16 cellular contexts compared by ENCODE assay signal in the genomic region with DNA sequence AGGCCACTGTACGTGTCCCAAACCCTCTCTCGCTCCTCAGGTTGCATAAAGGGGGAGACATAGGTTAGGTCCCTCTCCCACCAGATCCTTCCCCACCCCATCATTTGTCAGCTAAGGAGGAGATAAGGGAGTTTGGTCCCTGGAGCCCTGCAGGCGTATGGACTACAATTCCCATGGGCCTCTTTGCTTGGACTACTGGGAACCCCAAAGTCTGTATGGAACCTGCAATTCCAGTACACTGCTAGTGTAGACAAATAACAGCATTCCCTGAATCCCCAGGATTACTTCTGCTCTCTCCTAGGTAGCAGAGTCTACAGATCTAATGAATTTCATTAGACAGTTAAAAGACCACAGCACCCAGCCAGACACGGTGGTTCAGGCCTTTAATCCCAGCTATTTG. TPM values are rescaled to one million over a fixed set of nuclear protein-coding genes. Genes with fewer than 3 reads are reported as not detected.
DNase-seq lines count a peak whose midpoint lies in the region; ATAC-seq, FAIRE-seq and TF ChIP-seq lines count a peak whose summit lies in the region.
"Had no signal": no experiment of that assay in that cellular context is flagged by ENCODE, and none has a peak within 500 bp of the region (broad histone marks: within the 10 kb centered on the region; RNA-seq: fewer than 3 reads in every experiment).

No MANE protein-coding gene starts in this region.

- H3K79me2 ChIP-seq in HepG2 (ENCODE audit: insufficient read depth, low read length) = no peaks in the 10 kb centered on the region

- FAIRE-seq in HepG2 (lab: Jason Lieb, UNC) = no peak

- CTCF ChIA-PET in HepG2 (lab: Yijun Ruan, JAX; ENCODE audit: low intra/inter-chr PET ratio, low total read pairs) = no interaction called here
- CTCF ChIA-PET in Panc1 (lab: Charles Lee) = interaction anchor here (0.5 to 1.0 kb wide), 2 partner anchors 10 to 12 kb away, joined by 3 to 4 read pairs; no protein-coding TSS in a partner anchor

- intact Hi-C loops in HepG2 (cut with micrococcal nuclease; ENCODE audit: unreplicated experiment) = no loop called here
- intact Hi-C loops in right lobe of liver (cut with DNase I) = no loop called here
- intact Hi-C loops in Panc1 (cut with micrococcal nuclease; ENCODE audit: unreplicated experiment) = no loop called here

- no peak for TF ChIP-seq CTCF in HepG2 (CRISPR knock-in tag; IDR thresholded peaks at IDR 0.05)
- no peak for TF ChIP-seq CTCF in right lobe of liver (IDR thresholded peaks at IDR 0.05)
- TF ChIP-seq CTCF in Panc1 (IDR thresholded peaks at IDR 0.05) = no peak

- no peak for TF ChIP-seq EP300 in HepG2 (IDR thresholded peaks at IDR 0.05; ENCODE audit: low read depth in 2 of 2, low read length in 2 of 2)
- TF ChIP-seq EP300 in HepG2 (CRISPR knock-in tag; IDR thresholded peaks at IDR 0.05; ENCODE audit: borderline replicate concordance) = no peak

- TF ChIP-seq POLR2A in HepG2 (IDR thresholded peaks at IDR 0.05; ENCODE audit: insufficient read depth in 1 of 2, low read depth in 2 of 2, low read length in 2 of 2) (no peak), right lobe of liver (IDR thresholded peaks at IDR 0.05) (no peak)

- H4K20me1 ChIP-seq in HepG2 (ENCODE audit: insufficient read depth, low read length) = no peaks in the 10 kb centered on the region

- H3K36me3 ChIP-seq in HepG2 (replicated peaks in 1 of 2; ENCODE audit: control insufficient read depth in 1 of 2, insufficient read depth in 2 of 2, low read length in 2 of 2) = no peaks in the 10 kb centered on the region
- no peaks in the 10 kb centered on the region for H3K36me3 ChIP-seq in right lobe of liver
- no peaks in the 10 kb centered on the region for H3K36me3 ChIP-seq in Panc1 (ENCODE audit: control insufficient read depth, insufficient read depth, low read length)
- H3K36me3 ChIP-seq: BE2C had no signal

- POLR2A ChIA-PET in HepG2 (lab: Yijun Ruan, JAX) = no interaction called here
- POLR2A ChIA-PET in Panc1 (lab: Charles Lee) = no interaction called here

- no peak overlapping the region for H3K9ac ChIP-seq in HepG2 (ENCODE audit: insufficient read depth, low read depth, low read length)

- DNase-seq in HepG2 (ENCODE audit: low spot score) = no peak
- DNase-seq in right lobe of liver = no peak
- no peak for DNase-seq in Panc1 (ENCODE audit: low read depth, low spot score)
- DNase-seq in AG08395 (ENCODE audit: low spot score) = no peak
- DNase-seq in DMS 273 (lab: John Stamatoyannopoulos, UW; ENCODE audit: unreplicated experiment) = no peak
- DNase-seq: BE2C; CD8-positive, alpha-beta T cell; COR-L47; DMS53; GF-D8; H9; Karpas-422 had no signal

- BruUV-seq in HepG2 (replicated peaks; lab: Mats Ljungman, UMichigan) = no TSS peak
- no TSS peak for BruUV-seq in Panc1 (replicated peaks; lab: Mats Ljungman, UMichigan)

- no peak for TF ChIP-seq RAD21 in HepG2 (CRISPR knock-in tag; IDR thresholded peaks at IDR 0.05)

- no peaks in the 10 kb centered on the region for H3K9me3 ChIP-seq in HepG2 (ENCODE audit: low read length)
- H3K9me3 ChIP-seq in right lobe of liver = no peaks in the 10 kb centered on the region
- no peaks in the 10 kb centered on the region for H3K9me3 ChIP-seq in Panc1 (ENCODE audit: control insufficient read depth, insufficient read depth, low read depth, low read length)
- H3K9me3 ChIP-seq: BE2C had no signal

- ATAC-seq in HepG2 (no peak), right lobe of liver (no peak), Panc1 (0 out of 2 replicates have a peak, but pooled peaks have one; percentile 56), HG02571 (IDR thresholded peaks at IDR 0.05; ENCODE audit: unreplicated experiment) (no peak)
- ATAC-seq: CD8-positive, alpha-beta T cell had no signal

- H3K4me3 ChIP-seq in HepG2 (replicated peaks in 1 of 3; ENCODE audit: insufficient read depth in 1 of 3, low read depth in 2 of 3, low read length in 3 of 3) = no peak overlapping the region
- H3K4me3 ChIP-seq in right lobe of liver = no peak overlapping the region
- no peak overlapping the region for H3K4me3 ChIP-seq in Panc1 (ENCODE audit: low read depth in 2 of 2, low read length in 2 of 2)

- in situ Hi-C loops in HepG2 (cut with HindIII; ENCODE audit: extremely low pct_ligation_motif_present, low pct_unique_long_range_greater_than_20kb) (no loop called here), Panc1 (cut with HindIII; ENCODE audit: low pct_unique_long_range_greater_than_20kb, low sequenced_read_pairs) (no loop called here)

- H3K4me1 ChIP-seq in HepG2 (ENCODE audit: insufficient read depth, low read length) = no peaks in the 10 kb centered on the region; the same call in 1 of the 2 replicates
- no peaks in the 10 kb centered on the region for H3K4me1 ChIP-seq in right lobe of liver
- H3K4me1 ChIP-seq in Panc1 (ENCODE audit: control insufficient read depth, insufficient read depth, low read length) = no peaks in the 10 kb centered on the region
- H3K4me1 ChIP-seq: BE2C had no signal

- no peak overlapping the region for H3K4me2 ChIP-seq in HepG2 (ENCODE audit: low read depth, low read length)

- WGBS in HepG2 (ENCODE audit: low lambda C conversion rate) = 100% methylated on average over 4 of the region's 4 CpGs
- WGBS in right lobe of liver (ENCODE audit: insufficient coverage, low coverage, low lambda C conversion rate, missing lambda C conversion rate) = no CpG with 5 or more reads among the region's 4 CpGs

- no peak overlapping the region for H3K27ac ChIP-seq in HepG2 (ENCODE audit: extremely low read length, insufficient read depth, low read length)
- H3K27ac ChIP-seq in right lobe of liver = no peak overlapping the region
- no peak overlapping the region for H3K27ac ChIP-seq in Panc1 (ENCODE audit: low read length)

- H3K27me3 ChIP-seq in HepG2 (ENCODE audit: control insufficient read depth in 1 of 2, insufficient read depth in 2 of 2, low read length in 2 of 2) = no peaks in the 10 kb centered on the region; a peak in 1 of 5 replicates
- H3K27me3 ChIP-seq in right lobe of liver = no peaks in the 10 kb centered on the region
- no peaks in the 10 kb centered on the region for H3K27me3 ChIP-seq in Panc1 (ENCODE audit: control insufficient read depth, insufficient read depth, low read length)
- H3K27me3 ChIP-seq: BE2C had no signal

- H2AFZ ChIP-seq in HepG2 (ENCODE audit: low read length) = no peak overlapping the region

RNA-seq across cellular contexts. Expression of a gene that starts 16.0 kb away (rescaled TPM):
- 0.53 and 0.58 TPM in 2 replicates for total RNA-seq in HepG2 (2016; rRNA removed; fragmentation: Illumina TruSeq; extraction: Trizol)
- 0.44 TPM in 1 of 2 replicates, not detected in the other for total RNA-seq in HepG2 (2016; cell fraction: cytosol; rRNA removed; fragmentation: Illumina TruSeq; extraction: Trizol; ENCODE audit: low read depth)
- 0.64 and 0.97 TPM in 2 replicates for total RNA-seq in HepG2 (2016; cell fraction: insoluble cytoplasmic fraction; rRNA removed; fragmentation: Illumina TruSeq; extraction: Trizol)
- total RNA-seq in HepG2 (2016; cell fraction: membrane; rRNA removed; fragmentation: Illumina TruSeq; extraction: Trizol) = 0.34 and 0.49 TPM in 2 replicates
- total RNA-seq in HepG2 (2016; cell fraction: nucleus; rRNA removed; fragmentation: Illumina TruSeq; extraction: Trizol) = not detected in 2 replicates
- 1.2 and 1.8 TPM in 2 replicates for polyA plus RNA-seq in HepG2 (2011; rRNA removed)
- 1.4 and 1.5 TPM in 2 replicates for polyA plus RNA-seq in HepG2 (2011; cell fraction: cytosol; rRNA removed)
- polyA plus RNA-seq in HepG2 (2011; cell fraction: nucleus; rRNA removed) = 3.6 and 4.3 TPM in 2 replicates
- polyA plus RNA-seq in HepG2 (2012) = 0.72 and 0.89 TPM in 2 replicates
- polyA plus RNA-seq in HepG2 (2016; cell fraction: cytosol; fragmentation: Illumina TruSeq; extraction: Trizol; ENCODE audit: low read depth) = 0.35 and 0.58 TPM in 2 replicates
- 1.1 TPM in 2 replicates for polyA plus RNA-seq in HepG2 (2016; cell fraction: insoluble cytoplasmic fraction; fragmentation: Illumina TruSeq; extraction: Trizol; ENCODE audit: low read depth)
- polyA plus RNA-seq in HepG2 (2016; cell fraction: membrane; fragmentation: Illumina TruSeq; extraction: Trizol; ENCODE audit: low read depth) = 0.64 and 0.69 TPM in 2 replicates
- polyA plus RNA-seq in HepG2 (2016; cell fraction: nucleus; fragmentation: Illumina TruSeq; extraction: Trizol; ENCODE audit: insufficient read depth, low read depth) = 0.97 and 0.98 TPM in 2 replicates
- polyA minus RNA-seq in HepG2 (2011; rRNA and poly(A)+ RNA removed; ENCODE audit: low replicate concordance) = 0.33 and 0.62 TPM in 2 replicates
- not detected in 2 replicates for polyA minus RNA-seq in HepG2 (2011; cell fraction: cytosol; rRNA and poly(A)+ RNA removed)
- 0.77 and 2.0 TPM in 2 replicates for polyA minus RNA-seq in HepG2 (2011; cell fraction: nucleus; rRNA and poly(A)+ RNA removed)
- 10 to 100 TPM in 4 of 6 experiments, 1 to 10 TPM in 2; 3.5 to 78.0 (median 15.7) TPM for total RNA-seq in right lobe of liver
- 20.8 TPM for total RNA-seq in Panc1 (2021; ENCODE audit: unreplicated experiment)
- polyA plus RNA-seq in Panc1 (2012; ENCODE audit: insufficient read length) = 44.5 TPM
- total RNA-seq: HT1080 had no signal
- polyA plus RNA-seq: CD14-positive monocyte had no signal

RNA-seq across cellular contexts. Expression of a gene that starts 16.1 kb away (rescaled TPM):
- total RNA-seq in HepG2 (2016; rRNA removed; fragmentation: Illumina TruSeq; extraction: Trizol) (4.3 and 6.0 TPM in 2 replicates), right lobe of liver (10 to 100 TPM in 4 of 6 experiments, 1 to 10 TPM in 2; 5.7 to 25.6 (median 12.0) TPM), Panc1 (2021; ENCODE audit: unreplicated experiment) (4.2 TPM)
- 3.7 and 5.1 TPM in 2 replicates for total RNA-seq in HepG2 (2016; cell fraction: cytosol; rRNA removed; fragmentation: Illumina TruSeq; extraction: Trizol; ENCODE audit: low read depth)
- 3.0 and 5.6 TPM in 2 replicates for total RNA-seq in HepG2 (2016; cell fraction: insoluble cytoplasmic fraction; rRNA removed; fragmentation: Illumina TruSeq; extraction: Trizol)
- total RNA-seq in HepG2 (2016; cell fraction: membrane; rRNA removed; fragmentation: Illumina TruSeq; extraction: Trizol) = 4.6 and 5.1 TPM in 2 replicates
- 5.1 and 5.4 TPM in 2 replicates for total RNA-seq in HepG2 (2016; cell fraction: nucleus; rRNA removed; fragmentation: Illumina TruSeq; extraction: Trizol)
- polyA plus RNA-seq in HepG2 (2011; rRNA removed) = 4.8 and 6.0 TPM in 2 replicates
- polyA plus RNA-seq in HepG2 (2011; cell fraction: cytosol; rRNA removed) = 2.3 and 4.7 TPM in 2 replicates
- 16.9 and 18.5 TPM in 2 replicates for polyA plus RNA-seq in HepG2 (2011; cell fraction: nucleus; rRNA removed)
- 3.4 TPM in 2 replicates for polyA plus RNA-seq in HepG2 (2012)
- 1.3 and 2.3 TPM in 2 replicates for polyA plus RNA-seq in HepG2 (2016; cell fraction: cytosol; fragmentation: Illumina TruSeq; extraction: Trizol; ENCODE audit: low read depth)
- polyA plus RNA-seq in HepG2 (2016; cell fraction: insoluble cytoplasmic fraction; fragmentation: Illumina TruSeq; extraction: Trizol; ENCODE audit: low read depth) = 5.4 and 7.3 TPM in 2 replicates
- polyA plus RNA-seq in HepG2 (2016; cell fraction: membrane; fragmentation: Illumina TruSeq; extraction: Trizol; ENCODE audit: low read depth) = 3.8 and 5.1 TPM in 2 replicates
- polyA plus RNA-seq in HepG2 (2016; cell fraction: nucleus; fragmentation: Illumina TruSeq; extraction: Trizol; ENCODE audit: insufficient read depth, low read depth) = 11.7 and 12.4 TPM in 2 replicates
- 0.70 and 1.2 TPM in 2 replicates for polyA minus RNA-seq in HepG2 (2011; rRNA and poly(A)+ RNA removed; ENCODE audit: low replicate concordance)
- 3.6 TPM in 2 replicates for polyA minus RNA-seq in HepG2 (2011; cell fraction: cytosol; rRNA and poly(A)+ RNA removed)
- 1.7 and 3.1 TPM in 2 replicates for polyA minus RNA-seq in HepG2 (2011; cell fraction: nucleus; rRNA and poly(A)+ RNA removed)
- polyA plus RNA-seq in Panc1 (2012; ENCODE audit: insufficient read length) = 4.4 TPM

RNA-seq across cellular contexts. Expression of a gene that starts 19.9 kb away (rescaled TPM):
- total RNA-seq in HepG2 (2016; rRNA removed; fragmentation: Illumina TruSeq; extraction: Trizol) (7.8 and 18.5 TPM in 2 replicates), right lobe of liver (10 to 100 TPM in 4 of 6 experiments, 1 to 10 TPM in 2; 4.5 to 25.6 (median 12.2) TPM), Panc1 (2021; ENCODE audit: unreplicated experiment) (27.1 TPM)
- 7.7 and 7.9 TPM in 2 replicates for total RNA-seq in HepG2 (2016; cell fraction: cytosol; rRNA removed; fragmentation: Illumina TruSeq; extraction: Trizol; ENCODE audit: low read depth)
- 6.4 and 19.6 TPM in 2 replicates for total RNA-seq in HepG2 (2016; cell fraction: insoluble cytoplasmic fraction; rRNA removed; fragmentation: Illumina TruSeq; extraction: Trizol)
- 5.7 and 6.5 TPM in 2 replicates for total RNA-seq in HepG2 (2016; cell fraction: membrane; rRNA removed; fragmentation: Illumina TruSeq; extraction: Trizol)
- total RNA-seq in HepG2 (2016; cell fraction: nucleus; rRNA removed; fragmentation: Illumina TruSeq; extraction: Trizol) = 25.9 and 29.7 TPM in 2 replicates
- 15.2 and 15.6 TPM in 2 replicates for polyA plus RNA-seq in HepG2 (2011; rRNA removed)
- polyA plus RNA-seq in HepG2 (2011; cell fraction: cytosol; rRNA removed) = 10.5 and 12.8 TPM in 2 replicates
- 28.4 and 34.0 TPM in 2 replicates for polyA plus RNA-seq in HepG2 (2011; cell fraction: nucleus; rRNA removed)
- 12.6 and 18.1 TPM in 2 replicates for polyA plus RNA-seq in HepG2 (2012)
- 2.1 and 2.4 TPM in 2 replicates for polyA plus RNA-seq in HepG2 (2016; cell fraction: cytosol; fragmentation: Illumina TruSeq; extraction: Trizol; ENCODE audit: low read depth)
- 8.2 and 10.1 TPM in 2 replicates for polyA plus RNA-seq in HepG2 (2016; cell fraction: insoluble cytoplasmic fraction; fragmentation: Illumina TruSeq; extraction: Trizol; ENCODE audit: low read depth)
- polyA plus RNA-seq in HepG2 (2016; cell fraction: membrane; fragmentation: Illumina TruSeq; extraction: Trizol; ENCODE audit: low read depth) = 3.9 and 4.1 TPM in 2 replicates
- 36.9 and 39.2 TPM in 2 replicates for polyA plus RNA-seq in HepG2 (2016; cell fraction: nucleus; fragmentation: Illumina TruSeq; extraction: Trizol; ENCODE audit: insufficient read depth, low read depth)
- polyA minus RNA-seq in HepG2 (2011; rRNA and poly(A)+ RNA removed; ENCODE audit: low replicate concordance) = 12.5 and 17.7 TPM in 2 replicates
- 9.8 and 12.8 TPM in 2 replicates for polyA minus RNA-seq in HepG2 (2011; cell fraction: cytosol; rRNA and poly(A)+ RNA removed)
- polyA minus RNA-seq in HepG2 (2011; cell fraction: nucleus; rRNA and poly(A)+ RNA removed) = 34.6 and 36.1 TPM in 2 replicates
- 21.8 TPM for polyA plus RNA-seq in Panc1 (2012; ENCODE audit: insufficient read length)

RNA-seq across cellular contexts. Expression of a gene that starts 41.5 kb away (rescaled TPM):
- total RNA-seq in HepG2 (2016; rRNA removed; fragmentation: Illumina TruSeq; extraction: Trizol) = 2.3 and 2.5 TPM in 2 replicates
- total RNA-seq in HepG2 (2016; cell fraction: cytosol; rRNA removed; fragmentation: Illumina TruSeq; extraction: Trizol; ENCODE audit: low read depth) = 3.4 and 4.0 TPM in 2 replicates
- 1.8 and 2.8 TPM in 2 replicates for total RNA-seq in HepG2 (2016; cell fraction: insoluble cytoplasmic fraction; rRNA removed; fragmentation: Illumina TruSeq; extraction: Trizol)
- total RNA-seq in HepG2 (2016; cell fraction: membrane; rRNA removed; fragmentation: Illumina TruSeq; extraction: Trizol) = 4.9 and 6.9 TPM in 2 replicates
- total RNA-seq in HepG2 (2016; cell fraction: nucleus; rRNA removed; fragmentation: Illumina TruSeq; extraction: Trizol) = 2.2 and 2.5 TPM in 2 replicates
- 3.6 TPM in 2 replicates for polyA plus RNA-seq in HepG2 (2011; rRNA removed)
- 2.4 and 3.8 TPM in 2 replicates for polyA plus RNA-seq in HepG2 (2011; cell fraction: cytosol; rRNA removed)
- 4.8 and 5.7 TPM in 2 replicates for polyA plus RNA-seq in HepG2 (2011; cell fraction: nucleus; rRNA removed)
- polyA plus RNA-seq in HepG2 (2012) = 4.0 and 5.0 TPM in 2 replicates
- polyA plus RNA-seq in HepG2 (2016; cell fraction: cytosol; fragmentation: Illumina TruSeq; extraction: Trizol; ENCODE audit: low read depth) = 4.8 and 6.1 TPM in 2 replicates
- 2.6 and 3.5 TPM in 2 replicates for polyA plus RNA-seq in HepG2 (2016; cell fraction: insoluble cytoplasmic fraction; fragmentation: Illumina TruSeq; extraction: Trizol; ENCODE audit: low read depth)
- polyA plus RNA-seq in HepG2 (2016; cell fraction: membrane; fragmentation: Illumina TruSeq; extraction: Trizol; ENCODE audit: low read depth) = 6.4 and 7.9 TPM in 2 replicates
- polyA plus RNA-seq in HepG2 (2016; cell fraction: nucleus; fragmentation: Illumina TruSeq; extraction: Trizol; ENCODE audit: insufficient read depth, low read depth) = 2.4 and 5.2 TPM in 2 replicates
- 4.1 and 65.2 TPM in 2 replicates for polyA minus RNA-seq in HepG2 (2011; rRNA and poly(A)+ RNA removed; ENCODE audit: low replicate concordance)
- polyA minus RNA-seq in HepG2 (2011; cell fraction: cytosol; rRNA and poly(A)+ RNA removed) = 1.6 and 1.9 TPM in 2 replicates
- 1.6 and 2.3 TPM in 2 replicates for polyA minus RNA-seq in HepG2 (2011; cell fraction: nucleus; rRNA and poly(A)+ RNA removed)
- 10 to 100 TPM in 4 of 6 experiments, 1 to 10 TPM in 2; 8.9 to 48.3 (median 12.5) TPM for total RNA-seq in right lobe of liver
- total RNA-seq in Panc1 (2021; ENCODE audit: unreplicated experiment) = 34.6 TPM
- polyA plus RNA-seq in Panc1 (2012; ENCODE audit: insufficient read length) = 49.2 TPM

RNA-seq across cellular contexts. Expression of a gene that starts 46.3 kb away (rescaled TPM):
- not detected in 2 replicates for total RNA-seq in HepG2 (2016; rRNA removed; fragmentation: Illumina TruSeq; extraction: Trizol)
- not detected in 2 replicates for total RNA-seq in HepG2 (2016; cell fraction: cytosol; rRNA removed; fragmentation: Illumina TruSeq; extraction: Trizol; ENCODE audit: low read depth)
- total RNA-seq in HepG2 (2016; cell fraction: insoluble cytoplasmic fraction; rRNA removed; fragmentation: Illumina TruSeq; extraction: Trizol) = not detected in 2 replicates
- 0.12 TPM in 1 of 2 replicates, not detected in the other for total RNA-seq in HepG2 (2016; cell fraction: membrane; rRNA removed; fragmentation: Illumina TruSeq; extraction: Trizol)
- not detected in 2 replicates for total RNA-seq in HepG2 (2016; cell fraction: nucleus; rRNA removed; fragmentation: Illumina TruSeq; extraction: Trizol)
- 0.04 and 0.08 TPM in 2 replicates for polyA plus RNA-seq in HepG2 (2011; rRNA removed)
- 0.04 and 0.11 TPM in 2 replicates for polyA plus RNA-seq in HepG2 (2011; cell fraction: cytosol; rRNA removed)
- polyA plus RNA-seq in HepG2 (2011; cell fraction: nucleus; rRNA removed) = 0.23 and 0.24 TPM in 2 replicates
- 0.19 TPM in 1 of 2 replicates, not detected in the other for polyA plus RNA-seq in HepG2 (2012)
- not detected in 2 replicates for polyA plus RNA-seq in HepG2 (2016; cell fraction: cytosol; fragmentation: Illumina TruSeq; extraction: Trizol; ENCODE audit: low read depth)
- polyA plus RNA-seq in HepG2 (2016; cell fraction: insoluble cytoplasmic fraction; fragmentation: Illumina TruSeq; extraction: Trizol; ENCODE audit: low read depth) = not detected in 2 replicates
- polyA plus RNA-seq in HepG2 (2016; cell fraction: membrane; fragmentation: Illumina TruSeq; extraction: Trizol; ENCODE audit: low read depth) = not detected in 2 replicates
- not detected in 2 replicates for polyA plus RNA-seq in HepG2 (2016; cell fraction: nucleus; fragmentation: Illumina TruSeq; extraction: Trizol; ENCODE audit: insufficient read depth, low read depth)
- polyA minus RNA-seq in HepG2 (2011; rRNA and poly(A)+ RNA removed; ENCODE audit: low replicate concordance) = 0.24 TPM in 1 of 2 replicates, not detected in the other
- not detected in 2 replicates for polyA minus RNA-seq in HepG2 (2011; cell fraction: cytosol; rRNA and poly(A)+ RNA removed)
- polyA minus RNA-seq in HepG2 (2011; cell fraction: nucleus; rRNA and poly(A)+ RNA removed) = not detected in 2 replicates
- total RNA-seq in right lobe of liver = not detected
- total RNA-seq in Panc1 (2021; ENCODE audit: unreplicated experiment) = 0.15 TPM
- polyA plus RNA-seq in Panc1 (2012; ENCODE audit: insufficient read length) = not detected
- total RNA-seq: A172; CD8-positive, alpha-beta T cell; HT1080 had no signal
- polyA plus RNA-seq: CD14-positive monocyte had no signal
